In the genomic region with DNA sequence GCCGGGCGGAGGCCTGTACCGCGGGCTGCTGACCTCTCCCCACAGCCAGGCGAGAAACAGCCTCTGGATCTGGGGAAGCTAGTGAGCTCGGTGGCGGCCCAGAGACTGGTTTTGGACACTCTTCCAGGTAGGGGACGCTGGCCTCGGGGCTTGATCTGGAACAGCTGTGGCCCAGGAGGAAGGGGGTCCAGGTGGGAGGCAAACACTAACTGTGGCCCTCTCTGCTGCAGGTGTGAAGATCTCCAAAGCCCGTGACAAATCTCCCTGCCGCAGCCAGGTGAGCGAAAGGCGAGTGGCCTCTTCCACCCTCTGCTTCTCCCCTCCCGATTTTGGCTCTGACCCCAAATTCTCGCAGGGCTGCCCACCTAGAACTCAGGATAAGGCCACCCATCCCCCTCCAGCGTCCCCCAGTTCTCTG, we compare ENCODE assay signal across 9 cellular contexts. TPM values are rescaled to one million over a fixed set of nuclear protein-coding genes. Genes with fewer than 3 reads are reported as not detected.
A peak's percentile ranks its signal among the peaks of the same experiment; 100 is the strongest.
DNase-seq lines count a peak whose midpoint lies in the region; ATAC-seq and TF ChIP-seq lines count a peak whose summit lies in the region.
"Had no signal": no experiment of that assay in that cellular context is flagged by ENCODE, and none has a peak within 500 bp of the region (broad histone marks: within the 10 kb centered on the region; RNA-seq: fewer than 3 reads in every experiment).

No MANE protein-coding gene starts in this region.

- peak overlapping the region; percentile 84 for H3K4me3 Mint-ChIP-seq in neural progenitor cell

- H3K27me3 ChIP-seq in BLaER1 (no peaks in the 10 kb centered on the region), NT2/D1 (ENCODE audit: insufficient read depth, insufficient read length) (peaks cover 14% of the 10 kb centered on the region), endocrine pancreas (ENCODE audit: control insufficient read depth, insufficient read depth, low read length) (no peaks in the 10 kb centered on the region), neural progenitor cell (peaks cover 17% of the 10 kb centered on the region)

- no peaks in the 10 kb centered on the region for H3K79me2 ChIP-seq in neural progenitor cell (ENCODE audit: low read depth)

- peaks cover 2% of the 10 kb centered on the region for H3K36me3 Mint-ChIP-seq in neural progenitor cell

- H3F3A ChIP-seq in neural progenitor cell (ENCODE audit: low read depth), result peaks cover 50% of the 10 kb centered on the region

- H3K4me1 ChIP-seq in BLaER1 (peaks cover 53% of the 10 kb centered on the region), NT2/D1 (ENCODE audit: insufficient read depth, insufficient read length) (peaks cover 11% of the 10 kb centered on the region), endocrine pancreas (ENCODE audit: control insufficient read depth, insufficient read depth, low read length) (no peaks in the 10 kb centered on the region), neural progenitor cell (peaks cover 12% of the 10 kb centered on the region)

- peak overlapping the region; percentile 60 for H3K27ac Mint-ChIP-seq in neural progenitor cell
- H3K27ac Mint-ChIP-seq: dendritic cell treated with granulocyte-macrophage colony-stimulating factor and Interleukin-4, amounts not matched to agents 40 ng/mL and 50 ng/mL, for 4 days had no signal

- H3K27me3 Mint-ChIP-seq in neural progenitor cell (ENCODE audit: insufficient read depth, low read depth), result peaks cover 14% of the 10 kb centered on the region
- H3K27me3 Mint-ChIP-seq: dendritic cell treated with granulocyte-macrophage colony-stimulating factor and Interleukin-4, amounts not matched to agents 40 ng/mL and 50 ng/mL, for 4 days had no signal

- H3K9me3 ChIP-seq in BLaER1, result no peaks in the 10 kb centered on the region
- H3K9me3 ChIP-seq in NT2/D1 (ENCODE audit: insufficient read depth, low read length), result no peaks in the 10 kb centered on the region
- no peaks in the 10 kb centered on the region for H3K9me3 ChIP-seq in endocrine pancreas (ENCODE audit: control insufficient read depth, low read length)
- no peaks in the 10 kb centered on the region for H3K9me3 ChIP-seq in neural progenitor cell (ENCODE audit: low read depth)

- TF ChIP-seq CTCF in neural progenitor cell (IDR thresholded peaks at IDR 0.05), result no peak

- CTCF ChIA-PET in HEK293T (lab: Yijun Ruan, JAX), result interaction anchor here (0.6 to 3.9 kb wide), 18 partner anchors 8 to 123 kb away, joined by 3 to 23 read pairs (median 5); partner anchors contain the start of gene RGS14

- H4K20me1 ChIP-seq in BLaER1 (no peaks in the 10 kb centered on the region), neural progenitor cell (ENCODE audit: low read depth) (no peaks in the 10 kb centered on the region)

- DNase-seq in NT2/D1 (ENCODE audit: low read depth, low spot score) (no peak), neural progenitor cell (ENCODE audit: low spot score) (no peak), HEK293T (ENCODE audit: extremely low spot score) (no peak), Kasumi-1 (lab: John Stamatoyannopoulos, UW) (no peak), NCI-H69 (lab: John Stamatoyannopoulos, UW) (no peak)

- H2AFZ ChIP-seq in neural progenitor cell (replicated peaks), result no peak overlapping the region

- H3K27ac ChIP-seq in BLaER1 (peak overlapping the region; percentile 83), neural progenitor cell (no peak overlapping the region)

- H3K36me3 ChIP-seq in BLaER1 (peaks cover 18% of the 10 kb centered on the region), NT2/D1 (ENCODE audit: insufficient read depth, insufficient read length, low read length) (no peaks in the 10 kb centered on the region), endocrine pancreas (ENCODE audit: control insufficient read depth, insufficient read depth, low read length) (no peaks in the 10 kb centered on the region), neural progenitor cell (no peaks in the 10 kb centered on the region)

- peaks cover 27% of the 10 kb centered on the region for H3K4me1 Mint-ChIP-seq in neural progenitor cell

- POLR2A ChIA-PET in HEK293T (lab: Yijun Ruan, JAX), result interaction anchor here (0.7 to 4.8 kb wide), 10 partner anchors 12 to 137 kb away, joined by 3 to 22 read pairs (median 4); partner anchors contain the start of gene LMAN2

- H3K9ac ChIP-seq in BLaER1 (peak overlapping the region; percentile 86), NT2/D1 (ENCODE audit: insufficient read length, low read depth) (peak overlapping the region; percentile 80), endocrine pancreas (ENCODE audit: control insufficient read depth, insufficient read depth, low read length) (peak overlapping the region; percentile 65), neural progenitor cell (no peak overlapping the region)

- no peak for ATAC-seq in HG02973 (IDR thresholded peaks at IDR 0.05; ENCODE audit: unreplicated experiment)

- peak overlapping the region; percentile 72 for H3K4me3 ChIP-seq in BLaER1
- peak overlapping the region; percentile 39 for H3K4me3 ChIP-seq in NT2/D1 (ENCODE audit: insufficient read length, low read depth)
- no peak overlapping the region for H3K4me3 ChIP-seq in endocrine pancreas (ENCODE audit: control insufficient read depth, insufficient read depth, low read length)
- peak overlapping the region; percentile 70 for H3K4me3 ChIP-seq in neural progenitor cell

- peak overlapping the region; percentile 97 for H3K4me2 ChIP-seq in BLaER1
- peak overlapping the region; percentile 92 for H3K4me2 ChIP-seq in neural progenitor cell

- H3K9me3 Mint-ChIP-seq in neural progenitor cell, result no peaks in the 10 kb centered on the region
- H3K9me3 Mint-ChIP-seq: dendritic cell treated with granulocyte-macrophage colony-stimulating factor and Interleukin-4, amounts not matched to agents 40 ng/mL and 50 ng/mL, for 4 days had no signal

TF ChIP-seq in HEK293T, 16 proteins besides CTCF, POLR2A, EP300 and RAD21:
- TF ChIP-seq BHLHE40 (IDR thresholded peaks at IDR 0.05; ENCODE audit: borderline replicate concordance) (no peak), L3MBTL2 (conservative IDR thresholded peaks at IDR 0.05) (no peak), HDGF (IDR thresholded peaks at IDR 0.05; ENCODE audit: borderline replicate concordance) (no peak), LEF1 (IDR thresholded peaks at IDR 0.05; ENCODE audit: borderline replicate concordance) (no peak), ELF4 (IDR thresholded peaks at IDR 0.05) (no peak), PKNOX1 (IDR thresholded peaks at IDR 0.05) (no peak), CTBP1 (IDR thresholded peaks at IDR 0.05; ENCODE audit: borderline replicate concordance) (no peak), SP1 (IDR thresholded peaks at IDR 0.05) (no peak), NFRKB (IDR thresholded peaks at IDR 0.05) (no peak), TARDBP (IDR thresholded peaks at IDR 0.05) (no peak), FOXK2 (IDR thresholded peaks at IDR 0.05) (no peak), FOXM1 (IDR thresholded peaks at IDR 0.05; ENCODE audit: borderline replicate concordance) (no peak), SUZ12 (IDR thresholded peaks at IDR 0.05) (no peak), ARNT (IDR thresholded peaks at IDR 0.05) (no peak), ZNF384 (IDR thresholded peaks at IDR 0.05) (no peak), FOXA1 (IDR thresholded peaks at IDR 0.05) (no peak)

RNA-seq across cellular contexts. Expression of gene SLC34A1, which starts 13.1 kb away (rescaled TPM):
- total RNA-seq in neural progenitor cell (ENCODE audit: low replicate concordance), result not detected in 2 replicates

RNA-seq across cellular contexts. Expression of gene RGS14, which starts 13.4 kb away (rescaled TPM):
- total RNA-seq in neural progenitor cell (ENCODE audit: low replicate concordance), result 3.2 and 19.0 TPM in 2 replicates

RNA-seq across cellular contexts. Expression of gene LMAN2, which starts 19.7 kb away (rescaled TPM):
- total RNA-seq in neural progenitor cell (ENCODE audit: low replicate concordance), result 96.5 and 116 TPM in 2 replicates

RNA-seq across cellular contexts. Expression of gene PFN3, which starts 29.3 kb away (rescaled TPM):
- not detected in 2 replicates for total RNA-seq in neural progenitor cell (ENCODE audit: low replicate concordance)

RNA-seq across cellular contexts. Expression of gene F12, which starts 38.2 kb away (rescaled TPM):
- total RNA-seq in neural progenitor cell (ENCODE audit: low replicate concordance), result 2.0 TPM in 1 of 2 replicates, not detected in the other
